Comparison of ENCODE assay signal across 1 cellular context in the genomic region with DNA sequence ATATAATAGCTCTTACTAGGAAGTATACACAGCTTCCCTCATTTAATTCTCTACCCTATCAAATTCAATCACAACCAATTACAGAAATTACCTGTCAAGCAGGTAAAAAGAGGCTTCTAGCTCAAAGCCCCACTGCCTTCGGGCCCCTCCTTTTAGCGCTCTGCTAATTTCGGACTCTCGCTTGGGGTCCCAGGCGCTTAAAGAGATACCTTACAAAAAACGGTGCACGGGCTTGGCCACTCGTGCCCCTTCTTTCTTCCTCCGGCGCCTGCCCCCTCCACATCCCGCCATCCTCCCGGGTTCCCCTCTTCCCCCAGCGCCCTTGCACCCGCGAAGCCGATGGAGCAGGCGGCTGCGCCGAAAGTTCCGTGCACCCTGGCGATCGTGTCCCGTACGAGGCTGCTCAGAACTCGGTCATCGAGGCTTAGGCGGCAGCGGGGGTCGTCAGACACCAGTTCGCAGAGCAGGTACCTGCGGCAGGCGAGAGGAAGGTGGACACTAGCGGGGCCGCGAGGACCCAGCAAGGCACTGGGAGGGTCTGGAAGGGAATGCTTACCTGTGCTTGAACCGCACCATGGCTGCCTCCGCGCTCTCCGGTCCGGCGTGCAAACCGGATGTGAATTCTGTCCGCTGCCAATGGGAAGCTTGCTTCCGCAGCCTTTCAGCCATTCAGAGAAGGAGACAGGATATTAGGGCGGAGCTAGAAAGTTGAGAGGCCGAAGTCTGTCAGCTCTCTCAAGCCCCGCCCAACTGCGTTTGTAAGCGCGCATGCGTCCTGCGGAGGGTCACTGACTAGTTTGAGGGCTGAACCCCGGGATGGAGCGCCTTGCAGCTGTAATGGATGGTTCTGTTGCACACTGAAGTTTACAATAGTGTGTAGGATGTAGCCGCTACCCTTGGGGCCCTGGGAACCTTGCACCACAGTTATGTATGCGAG.
A peak's percentile ranks its signal among the peaks of the same experiment; 100 is the strongest.
TF ChIP-seq lines count a peak whose summit lies in the region.

A gene with protein sequence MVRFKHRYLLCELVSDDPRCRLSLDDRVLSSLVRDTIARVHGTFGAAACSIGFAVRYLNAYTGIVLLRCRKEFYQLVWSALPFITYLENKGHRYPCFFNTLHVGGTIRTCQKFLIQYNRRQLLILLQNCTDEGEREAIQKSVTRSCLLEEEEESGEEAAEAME (minus strand): TSS at position 616 of the 937 bp plus-strand sequence. CDS start 40 bp downstream, at position 576.

TF ChIP-seq in K562, 482 proteins besides CTCF, POLR2A, EP300 and RAD21 (continued from another document and continues in another):
- TF ChIP-seq, protein P1, sequence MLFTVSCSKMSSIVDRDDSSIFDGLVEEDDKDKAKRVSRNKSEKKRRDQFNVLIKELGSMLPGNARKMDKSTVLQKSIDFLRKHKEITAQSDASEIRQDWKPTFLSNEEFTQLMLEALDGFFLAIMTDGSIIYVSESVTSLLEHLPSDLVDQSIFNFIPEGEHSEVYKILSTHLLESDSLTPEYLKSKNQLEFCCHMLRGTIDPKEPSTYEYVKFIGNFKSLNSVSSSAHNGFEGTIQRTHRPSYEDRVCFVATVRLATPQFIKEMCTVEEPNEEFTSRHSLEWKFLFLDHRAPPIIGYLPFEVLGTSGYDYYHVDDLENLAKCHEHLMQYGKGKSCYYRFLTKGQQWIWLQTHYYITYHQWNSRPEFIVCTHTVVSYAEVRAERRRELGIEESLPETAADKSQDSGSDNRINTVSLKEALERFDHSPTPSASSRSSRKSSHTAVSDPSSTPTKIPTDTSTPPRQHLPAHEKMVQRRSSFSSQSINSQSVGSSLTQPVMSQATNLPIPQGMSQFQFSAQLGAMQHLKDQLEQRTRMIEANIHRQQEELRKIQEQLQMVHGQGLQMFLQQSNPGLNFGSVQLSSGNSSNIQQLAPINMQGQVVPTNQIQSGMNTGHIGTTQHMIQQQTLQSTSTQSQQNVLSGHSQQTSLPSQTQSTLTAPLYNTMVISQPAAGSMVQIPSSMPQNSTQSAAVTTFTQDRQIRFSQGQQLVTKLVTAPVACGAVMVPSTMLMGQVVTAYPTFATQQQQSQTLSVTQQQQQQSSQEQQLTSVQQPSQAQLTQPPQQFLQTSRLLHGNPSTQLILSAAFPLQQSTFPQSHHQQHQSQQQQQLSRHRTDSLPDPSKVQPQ (CRISPR knock-in tag; IDR thresholded peaks at IDR 0.05; ENCODE audit: borderline replicate concordance), result no peak
- no peak for TF ChIP-seq NFATC3 (IDR thresholded peaks at IDR 0.05)
- TF ChIP-seq ZNF511 (CRISPR knock-in tag; IDR thresholded peaks at IDR 0.05), result 0 out of 2 replicates have a peak, but pooled peaks have one; percentile 49
- TF ChIP-seq ZNF589 (CRISPR knock-in tag; IDR thresholded peaks at IDR 0.05; ENCODE audit: low read depth), result no peak
- TF ChIP-seq, protein P2, sequence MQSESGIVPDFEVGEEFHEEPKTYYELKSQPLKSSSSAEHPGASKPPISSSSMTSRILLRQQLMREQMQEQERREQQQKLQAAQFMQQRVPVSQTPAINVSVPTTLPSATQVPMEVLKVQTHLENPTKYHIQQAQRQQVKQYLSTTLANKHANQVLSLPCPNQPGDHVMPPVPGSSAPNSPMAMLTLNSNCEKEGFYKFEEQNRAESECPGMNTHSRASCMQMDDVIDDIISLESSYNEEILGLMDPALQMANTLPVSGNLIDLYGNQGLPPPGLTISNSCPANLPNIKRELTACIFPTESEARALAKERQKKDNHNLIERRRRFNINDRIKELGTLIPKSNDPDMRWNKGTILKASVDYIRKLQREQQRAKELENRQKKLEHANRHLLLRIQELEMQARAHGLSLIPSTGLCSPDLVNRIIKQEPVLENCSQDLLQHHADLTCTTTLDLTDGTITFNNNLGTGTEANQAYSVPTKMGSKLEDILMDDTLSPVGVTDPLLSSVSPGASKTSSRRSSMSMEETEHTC (IDR thresholded peaks at IDR 0.05), result no peak
- no peak; the same call in 1 of the 2 replicates for TF ChIP-seq E2F4 (CRISPR knock-in tag; IDR thresholded peaks at IDR 0.05; ENCODE audit: low read depth)
- TF ChIP-seq, protein P3, sequence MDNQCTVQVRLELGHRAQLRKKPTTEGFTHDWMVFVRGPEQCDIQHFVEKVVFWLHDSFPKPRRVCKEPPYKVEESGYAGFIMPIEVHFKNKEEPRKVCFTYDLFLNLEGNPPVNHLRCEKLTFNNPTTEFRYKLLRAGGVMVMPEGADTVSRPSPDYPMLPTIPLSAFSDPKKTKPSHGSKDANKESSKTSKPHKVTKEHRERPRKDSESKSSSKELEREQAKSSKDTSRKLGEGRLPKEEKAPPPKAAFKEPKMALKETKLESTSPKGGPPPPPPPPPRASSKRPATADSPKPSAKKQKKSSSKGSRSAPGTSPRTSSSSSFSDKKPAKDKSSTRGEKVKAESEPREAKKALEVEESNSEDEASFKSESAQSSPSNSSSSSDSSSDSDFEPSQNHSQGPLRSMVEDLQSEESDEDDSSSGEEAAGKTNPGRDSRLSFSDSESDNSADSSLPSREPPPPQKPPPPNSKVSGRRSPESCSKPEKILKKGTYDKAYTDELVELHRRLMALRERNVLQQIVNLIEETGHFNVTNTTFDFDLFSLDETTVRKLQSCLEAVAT (IDR thresholded peaks at IDR 0.05), result peak in 1 of 2 experiments; percentile 18; a peak in 1 of 4 replicates
- no peak for TF ChIP-seq BDP1 (IDR thresholded peaks at IDR 0.05; ENCODE audit: insufficient read depth, insufficient read length)
- TF ChIP-seq FOS (IDR thresholded peaks at IDR 0.05; ENCODE audit: extremely low read depth, insufficient read length), result peak; percentile 78
- TF ChIP-seq HDAC1 (IDR thresholded peaks at IDR 0.05), result peak in 1 of 2 experiments; percentile 89; a peak in 2 of 4 replicates
- TF ChIP-seq CHCHD3 (CRISPR knock-in tag; IDR thresholded peaks at IDR 0.05), result no peak
- TF ChIP-seq, protein P4, sequence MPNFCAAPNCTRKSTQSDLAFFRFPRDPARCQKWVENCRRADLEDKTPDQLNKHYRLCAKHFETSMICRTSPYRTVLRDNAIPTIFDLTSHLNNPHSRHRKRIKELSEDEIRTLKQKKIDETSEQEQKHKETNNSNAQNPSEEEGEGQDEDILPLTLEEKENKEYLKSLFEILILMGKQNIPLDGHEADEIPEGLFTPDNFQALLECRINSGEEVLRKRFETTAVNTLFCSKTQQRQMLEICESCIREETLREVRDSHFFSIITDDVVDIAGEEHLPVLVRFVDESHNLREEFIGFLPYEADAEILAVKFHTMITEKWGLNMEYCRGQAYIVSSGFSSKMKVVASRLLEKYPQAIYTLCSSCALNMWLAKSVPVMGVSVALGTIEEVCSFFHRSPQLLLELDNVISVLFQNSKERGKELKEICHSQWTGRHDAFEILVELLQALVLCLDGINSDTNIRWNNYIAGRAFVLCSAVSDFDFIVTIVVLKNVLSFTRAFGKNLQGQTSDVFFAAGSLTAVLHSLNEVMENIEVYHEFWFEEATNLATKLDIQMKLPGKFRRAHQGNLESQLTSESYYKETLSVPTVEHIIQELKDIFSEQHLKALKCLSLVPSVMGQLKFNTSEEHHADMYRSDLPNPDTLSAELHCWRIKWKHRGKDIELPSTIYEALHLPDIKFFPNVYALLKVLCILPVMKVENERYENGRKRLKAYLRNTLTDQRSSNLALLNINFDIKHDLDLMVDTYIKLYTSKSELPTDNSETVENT (CRISPR knock-in tag; IDR thresholded peaks at IDR 0.05), result no peak
- no peak for TF ChIP-seq BRD9 (IDR thresholded peaks at IDR 0.05; ENCODE audit: low read depth, partially characterized antibody)
- TF ChIP-seq SMAD1 (IDR thresholded peaks at IDR 0.05; ENCODE audit: low read depth, low read length, partially characterized antibody), result no peak
- no peak; a peak in 1 of 4 replicates for TF ChIP-seq ZMIZ1 (IDR thresholded peaks at IDR 0.05; ENCODE audit: low read depth in 2 of 2, low read length in 2 of 2)
- TF ChIP-seq NONO (IDR thresholded peaks at IDR 0.05; ENCODE audit: low read depth in 2 of 2, low read length in 1 of 2), result no peak
- TF ChIP-seq, protein P5, sequence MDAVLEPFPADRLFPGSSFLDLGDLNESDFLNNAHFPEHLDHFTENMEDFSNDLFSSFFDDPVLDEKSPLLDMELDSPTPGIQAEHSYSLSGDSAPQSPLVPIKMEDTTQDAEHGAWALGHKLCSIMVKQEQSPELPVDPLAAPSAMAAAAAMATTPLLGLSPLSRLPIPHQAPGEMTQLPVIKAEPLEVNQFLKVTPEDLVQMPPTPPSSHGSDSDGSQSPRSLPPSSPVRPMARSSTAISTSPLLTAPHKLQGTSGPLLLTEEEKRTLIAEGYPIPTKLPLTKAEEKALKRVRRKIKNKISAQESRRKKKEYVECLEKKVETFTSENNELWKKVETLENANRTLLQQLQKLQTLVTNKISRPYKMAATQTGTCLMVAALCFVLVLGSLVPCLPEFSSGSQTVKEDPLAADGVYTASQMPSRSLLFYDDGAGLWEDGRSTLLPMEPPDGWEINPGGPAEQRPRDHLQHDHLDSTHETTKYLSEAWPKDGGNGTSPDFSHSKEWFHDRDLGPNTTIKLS (IDR thresholded peaks at IDR 0.05; ENCODE audit: borderline replicate concordance, low read depth), result no peak
- no peak for TF ChIP-seq PTTG1 (tag; IDR thresholded peaks at IDR 0.05; ENCODE audit: low read depth)
- TF ChIP-seq ZC3H8 (IDR thresholded peaks at IDR 0.05), result no peak
- TF ChIP-seq CBX5 (IDR thresholded peaks at IDR 0.05; ENCODE audit: borderline replicate concordance, low read depth), result no peak
- TF ChIP-seq MTA1 (IDR thresholded peaks at IDR 0.05; ENCODE audit: borderline replicate concordance), result no peak
- TF ChIP-seq ZNF395 (CRISPR knock-in tag; IDR thresholded peaks at IDR 0.05), result no peak
- 0 out of 2 replicates have a peak, but pooled peaks have one; percentile 16 for TF ChIP-seq BHLHE40 (IDR thresholded peaks at IDR 0.05; ENCODE audit: low read length)
- peak; percentile 86; the same call in 1 of the 2 replicates for TF ChIP-seq ARID4B (CRISPR knock-in tag; IDR thresholded peaks at IDR 0.05)
- no peak for TF ChIP-seq ZNF561 (CRISPR knock-in tag; conservative IDR thresholded peaks at IDR 0.05)
- no peak for TF ChIP-seq ZNF431 (CRISPR knock-in tag; IDR thresholded peaks at IDR 0.05)
